In the genomic region with DNA sequence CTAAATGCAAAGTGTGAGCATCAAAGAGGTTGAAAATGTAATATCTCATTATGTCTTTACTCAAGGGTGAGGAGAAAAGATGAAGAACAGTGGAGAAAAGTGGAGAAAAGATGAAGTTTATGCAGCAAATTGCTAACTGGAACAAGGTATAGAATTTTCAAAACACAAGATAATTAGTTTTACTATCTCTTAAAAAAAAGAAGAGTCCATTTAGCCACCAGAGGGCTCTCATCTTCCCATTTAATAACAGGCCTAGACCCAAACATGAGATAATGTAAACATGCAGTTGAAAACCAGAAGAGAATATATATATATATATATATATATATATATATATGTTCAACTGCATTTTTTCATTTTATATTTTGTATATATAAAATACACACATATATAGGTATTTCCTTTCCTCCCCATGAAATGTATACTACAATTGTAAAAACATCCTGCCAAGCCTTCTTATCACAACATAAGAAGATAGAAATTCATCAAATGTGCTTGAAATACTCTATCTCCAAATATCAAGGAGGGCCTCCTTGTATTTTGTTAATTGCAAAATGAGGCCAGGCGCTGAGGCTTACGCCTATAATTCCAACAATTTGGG, we compare ENCODE assay signal across 9 cellular contexts.
A peak's percentile ranks its signal among the peaks of the same experiment; 100 is the strongest.
DNase-seq lines count a peak whose midpoint lies in the region; ATAC-seq, FAIRE-seq and TF ChIP-seq lines count a peak whose summit lies in the region.
"Had no signal": no experiment of that assay in that cellular context is flagged by ENCODE, and none has a peak within 500 bp of the region (broad histone marks: within the 10 kb centered on the region; RNA-seq: fewer than 3 reads in every experiment).

No MANE protein-coding gene starts in this region.

- peak; percentile 18; the same call in 1 of the 2 replicates for TF ChIP-seq CTCF in GM12874 (IDR thresholded peaks at IDR 0.05; ENCODE audit: insufficient read depth, low read depth, low read length)
- peak; percentile 33 to 66 (median 50) for TF ChIP-seq CTCF in adrenal gland (IDR thresholded peaks at IDR 0.05)
- TF ChIP-seq CTCF in kidney (IDR thresholded peaks at IDR 0.05; ENCODE audit: borderline replicate concordance, extremely low read depth, insufficient read depth) = peak; percentile 39

- H3K4me1 ChIP-seq in adrenal gland (replicated peaks in 1 of 2) (no peaks in the 10 kb centered on the region), kidney (ENCODE audit: control insufficient read depth in 1 of 2, insufficient read depth in 1 of 2, low read depth in 1 of 2, low read length in 2 of 2) (no peaks in the 10 kb centered on the region)

- DNase-seq in NCI-H1694 treated with DMSO at 0.1 percent for 48 hours (lab: John Stamatoyannopoulos, UW) (peak; percentile 18), adrenal gland (peak in 1 of 7 donors; percentile 33), kidney (no peak), activated gamma-delta T cell treated with Interleukin-2 at 50 U/mL for 16 hours (no peak), activated T-cell treated with anti-CD3 and anti-CD28 coated beads for 4 hours (no peak)
- DNase-seq in activated CD4-positive, CD25-positive, alpha-beta regulatory T cell treated with anti-CD3 and anti-CD28 coated beads, Interleukin-2, amount 50 U/mL, for 72 hours = no peak

- 96 to 100% (median 100%) methylated on average over 2 of the region's 2 CpGs for WGBS in adrenal gland, 4 donors

- H3K36me3 ChIP-seq in adrenal gland (replicated peaks in 1 of 2) = no peaks in the 10 kb centered on the region
- no peaks in the 10 kb centered on the region for H3K36me3 ChIP-seq in kidney (ENCODE audit: control insufficient read depth in 1 of 2, insufficient read depth in 2 of 2, low read length in 2 of 2)
- H3K36me3 ChIP-seq: neutrophil had no signal

- H3K9me3 ChIP-seq in adrenal gland (replicated peaks in 1 of 3) (no peaks in the 10 kb centered on the region), kidney (ENCODE audit: control insufficient read depth in 1 of 2, low read length in 2 of 2) (no peaks in the 10 kb centered on the region)
- H3K9me3 ChIP-seq: neutrophil had no signal

- TF ChIP-seq POLR2A in adrenal gland (IDR thresholded peaks at IDR 0.05) = no peak

- H3K27ac ChIP-seq in adrenal gland (no peak overlapping the region), kidney (ENCODE audit: low read depth in 2 of 2, low read length in 2 of 2) (no peak overlapping the region)
- H3K27ac ChIP-seq: neutrophil had no signal

- intact Hi-C loops in adrenal gland (cut with DNase I) (loop anchor here in 1 of 2 donors (10.0 kb wide), 1 partner anchor 315 kb away; a partner anchor contains a TSS), kidney (cut with DNase I) (no loop called here)

- no peaks in the 10 kb centered on the region for H3K27me3 ChIP-seq in adrenal gland
- H3K27me3 ChIP-seq: neutrophil had no signal

- H3K4me3 ChIP-seq in adrenal gland (no peak overlapping the region), kidney (ENCODE audit: low read length in 2 of 2) (no peak overlapping the region)

- no peak for ATAC-seq in HG03097 (IDR thresholded peaks at IDR 0.05; ENCODE audit: low FRiP score, unreplicated experiment)

- FAIRE-seq in kidney (lab: Jason Lieb, UNC) = no peak

- no peak overlapping the region for H3K9ac ChIP-seq in kidney (ENCODE audit: low read length in 2 of 2)
